14 cellular contexts compared by ENCODE assay signal in the genomic region with DNA sequence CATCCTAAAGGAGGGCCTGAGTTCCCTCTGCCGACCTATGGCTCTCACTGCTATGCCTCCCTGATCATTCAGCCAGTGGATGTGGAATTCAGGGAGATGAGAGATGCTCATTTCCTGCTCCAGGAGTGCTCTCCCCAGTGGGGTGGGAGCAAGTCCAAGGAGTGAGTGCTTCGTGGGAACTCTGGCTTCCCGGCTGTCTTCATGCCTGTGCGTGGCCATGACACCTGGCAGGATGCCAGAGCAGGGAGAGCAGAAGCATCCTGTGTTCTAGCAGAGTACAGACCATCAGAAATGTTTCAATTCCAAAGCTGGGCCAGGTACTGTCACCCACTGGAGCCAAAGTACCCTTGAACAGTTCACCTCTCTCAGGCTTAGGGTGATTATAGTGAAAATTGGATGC. TPM values are rescaled to one million over a fixed set of nuclear protein-coding genes. Genes with fewer than 3 reads are reported as not detected.
DNase-seq lines count a peak whose midpoint lies in the region; ATAC-seq and TF ChIP-seq lines count a peak whose summit lies in the region.
"Had no signal": no experiment of that assay in that cellular context is flagged by ENCODE, and none has a peak within 500 bp of the region (broad histone marks: within the 10 kb centered on the region; RNA-seq: fewer than 3 reads in every experiment).

No MANE protein-coding gene starts in this region.

- DNase-seq in AG08395 (ENCODE audit: low spot score) (peak; percentile 40), GM03348 (ENCODE audit: low spot score) (peak; percentile 40), amniotic epithelial cell (ENCODE audit: low read depth) (peak; percentile 20), right cardiac atrium (peak in 2 of 3 donors; percentile 62 to 64), neuronal stem cell (ENCODE audit: low spot score) (no peak), spleen (no peak), HUDEP-2 (lab: John Stamatoyannopoulos, UW; ENCODE audit: unreplicated experiment in 76 of 76) (no peak)
- DNase-seq in activated CD8-positive, alpha-beta T cell treated with anti-CD3 and anti-CD28 coated beads, Interleukin-2, amount 10 ng/mL, durations not matched to agents 7 days and 5 days, result no peak
- DNase-seq: activated CD4-positive, CD25-positive, alpha-beta regulatory T cell; activated T-cell treated with anti-CD3 and anti-CD28 coated beads, Interleukin-2, amount 50 U/mL, for 72 hours had no signal

- no peak overlapping the region for H2AFZ ChIP-seq in neuronal stem cell (ENCODE audit: low read length)

- H3K27ac Mint-ChIP-seq in activated CD8-positive, alpha-beta T cell treated with anti-CD3 and anti-CD28 coated beads, Interleukin-2, amount 10 ng/mL, durations not matched to agents 7 days and 5 days, result no peak overlapping the region
- H3K27ac Mint-ChIP-seq: activated T-cell treated with anti-CD3 and anti-CD28 coated beads, Interleukin-2, amount 50 U/mL, for 72 hours; memory B cell had no signal

- no peak overlapping the region for H3K18ac ChIP-seq in neuronal stem cell (ENCODE audit: low read length)

- no peak overlapping the region for H3K14ac ChIP-seq in neuronal stem cell (ENCODE audit: low read length)

- no peak overlapping the region for H3K9ac ChIP-seq in neuronal stem cell (ENCODE audit: low read depth, low read length, poor library complexity)

- no peaks in the 10 kb centered on the region for H3K36me3 Mint-ChIP-seq in activated CD8-positive, alpha-beta T cell treated with anti-CD3 and anti-CD28 coated beads, Interleukin-2, amount 10 ng/mL, durations not matched to agents 7 days and 5 days (ENCODE audit: low read depth)
- H3K36me3 Mint-ChIP-seq: memory B cell had no signal

- no peak overlapping the region for H2AK5ac ChIP-seq in neuronal stem cell (ENCODE audit: low read depth, low read length)

- no peak overlapping the region for H3K4me3 Mint-ChIP-seq in activated CD8-positive, alpha-beta T cell treated with anti-CD3 and anti-CD28 coated beads, Interleukin-2, amount 10 ng/mL, durations not matched to agents 7 days and 5 days
- H3K4me3 Mint-ChIP-seq: activated T-cell treated with anti-CD3 and anti-CD28 coated beads, Interleukin-2, amount 50 U/mL, for 72 hours; memory B cell had no signal

- TF ChIP-seq POLR2A in spleen (IDR thresholded peaks at IDR 0.05), result no peak

- H2BK15ac ChIP-seq in neuronal stem cell (ENCODE audit: low read length), result no peak overlapping the region

- H3K79me1 ChIP-seq in neuronal stem cell (ENCODE audit: low read depth, low read length), result no peaks in the 10 kb centered on the region

- CTCF ChIA-PET in activated CD8-positive, alpha-beta T cell treated with anti-CD3 and anti-CD28 coated beads, Interleukin-2, amount 10 ng/mL, durations not matched to agents 7 days and 5 days (lab: Charles Lee), result no interaction called here

- no peak overlapping the region for H2BK5ac ChIP-seq in neuronal stem cell (ENCODE audit: low read length)

- no peak overlapping the region for H4K91ac ChIP-seq in neuronal stem cell (ENCODE audit: low read depth, low read length, poor library complexity)

- H3K23ac ChIP-seq in neuronal stem cell (ENCODE audit: low read depth, low read length, poor library complexity), result no peak overlapping the region

- H3K4me1 Mint-ChIP-seq in activated CD8-positive, alpha-beta T cell treated with anti-CD3 and anti-CD28 coated beads, Interleukin-2, amount 10 ng/mL, durations not matched to agents 7 days and 5 days (ENCODE audit: low read depth), result no peaks in the 10 kb centered on the region
- H3K4me1 Mint-ChIP-seq: memory B cell had no signal

- H3K4me2 ChIP-seq in neuronal stem cell (ENCODE audit: insufficient read depth, low read length, poor library complexity, severe bottlenecking), result no peak overlapping the region

- no peaks in the 10 kb centered on the region for H3K27me3 Mint-ChIP-seq in activated CD8-positive, alpha-beta T cell treated with anti-CD3 and anti-CD28 coated beads, Interleukin-2, amount 10 ng/mL, durations not matched to agents 7 days and 5 days (ENCODE audit: low read depth)

- H3K9me3 Mint-ChIP-seq in activated CD8-positive, alpha-beta T cell treated with anti-CD3 and anti-CD28 coated beads, Interleukin-2, amount 10 ng/mL, durations not matched to agents 7 days and 5 days (ENCODE audit: insufficient read depth), result no peaks in the 10 kb centered on the region
- H3K9me3 Mint-ChIP-seq: activated T-cell treated with anti-CD3 and anti-CD28 coated beads, Interleukin-2, amount 50 U/mL, for 72 hours; memory B cell had no signal

- H3K27ac ChIP-seq in right cardiac atrium (ENCODE audit: low read length) (no peak overlapping the region), neuronal stem cell (replicated peaks; ENCODE audit: low read length) (no peak overlapping the region), spleen (no peak overlapping the region)
- H3K27ac ChIP-seq: gastroesophageal sphincter, psoas muscle, thoracic aorta had no signal

- POLR2A ChIA-PET in activated CD8-positive, alpha-beta T cell treated with anti-CD3 and anti-CD28 coated beads, Interleukin-2, amount 10 ng/mL, durations not matched to agents 7 days and 5 days (lab: Charles Lee), result interaction anchor here (0.7 kb wide), 1 partner anchor 783 kb away, joined by 3 read pairs; no protein-coding TSS in a partner anchor

- H3K9me3 ChIP-seq in right cardiac atrium (ENCODE audit: control insufficient read depth, low read length) (no peaks in the 10 kb centered on the region), neuronal stem cell (replicated peaks in 1 of 2; ENCODE audit: control insufficient read depth in 2 of 2, insufficient read depth in 1 of 2, low read depth in 1 of 2, low read length in 2 of 2) (no peaks in the 10 kb centered on the region), spleen (no peaks in the 10 kb centered on the region)
- H3K9me3 ChIP-seq: gastroesophageal sphincter, psoas muscle, thoracic aorta had no signal

- intact Hi-C loops in right cardiac atrium (cut with DNase I) (no loop called here), spleen (cut with DNase I; ENCODE audit: low total_unique reads) (no loop called here)

- H2BK12ac ChIP-seq in neuronal stem cell (ENCODE audit: low read length), result no peak overlapping the region

- TF ChIP-seq CTCF in spleen (IDR thresholded peaks at IDR 0.05 in 8 of 11, conservative IDR thresholded peaks at IDR 0.05 in 3 of 11), result no peak

- H3K4ac ChIP-seq in neuronal stem cell (ENCODE audit: low read length), result no peak overlapping the region

- H3K36me3 ChIP-seq in neuronal stem cell (replicated peaks in 1 of 2; ENCODE audit: control insufficient read depth in 2 of 2, insufficient read depth in 2 of 2, low read length in 2 of 2) (no peaks in the 10 kb centered on the region), spleen (no peaks in the 10 kb centered on the region)
- H3K36me3 ChIP-seq: gastroesophageal sphincter, thoracic aorta had no signal

- 19% methylated on average over 4 of the region's 4 CpGs for WGBS in right cardiac atrium
- no CpG with 5 or more reads among the region's 4 CpGs for WGBS in neuronal stem cell (ENCODE audit: extremely low coverage in 2 of 2, insufficient read length in 2 of 2, insufficient replicate concordance in 1 of 2), 2 donors
- WGBS in spleen, 5 donors, result 28 to 53% (median 40%) methylated on average over 4 of the region's 4 CpGs

- ATAC-seq in right cardiac atrium, result peak in 1 of 2 donors; percentile 34
- no peak for ATAC-seq in activated CD8-positive, alpha-beta T cell treated with anti-CD3 and anti-CD28 coated beads, Interleukin-2, amount 10 ng/mL, durations not matched to agents 7 days and 5 days
- ATAC-seq: activated T-cell treated with anti-CD3 and anti-CD28 coated beads, Interleukin-2, amount 50 U/mL, for 72 hours; gastroesophageal sphincter; psoas muscle had no signal

- H3K27me3 ChIP-seq in right cardiac atrium (ENCODE audit: control insufficient read depth, insufficient read depth), result no peaks in the 10 kb centered on the region
- H3K27me3 ChIP-seq in neuronal stem cell (ENCODE audit: control insufficient read depth in 3 of 3, insufficient read depth in 3 of 3, low read depth in 1 of 3, low read length in 3 of 3), result no peaks in the 10 kb centered on the region
- H3K27me3 ChIP-seq in spleen (replicated peaks in 1 of 7), result no peaks in the 10 kb centered on the region
- H3K27me3 ChIP-seq: gastroesophageal sphincter had no signal

- H2BK120ac ChIP-seq in neuronal stem cell (ENCODE audit: low read depth, low read length), result no peak overlapping the region

- no peaks in the 10 kb centered on the region for H3K4me1 ChIP-seq in right cardiac atrium (ENCODE audit: control insufficient read depth, insufficient read depth, low read length)
- H3K4me1 ChIP-seq in neuronal stem cell (ENCODE audit: control insufficient read depth in 2 of 2, insufficient read depth in 1 of 2, low read depth in 1 of 2, low read length in 2 of 2), result peaks cover 6 to 8% of the 10 kb centered on the region in 2 donors
- H3K4me1 ChIP-seq in spleen, result peaks cover 0 to 5% (median 0%) of the 10 kb centered on the region in 6 donors
- H3K4me1 ChIP-seq: psoas muscle had no signal

- H3K4me3 ChIP-seq in right cardiac atrium (ENCODE audit: low read length) (no peak overlapping the region), neuronal stem cell (ENCODE audit: low read length in 2 of 2) (no peak overlapping the region), spleen (no peak overlapping the region)
- H3K4me3 ChIP-seq: gastroesophageal sphincter, psoas muscle, thoracic aorta had no signal

- H4K8ac ChIP-seq in neuronal stem cell (ENCODE audit: low read depth, low read length), result no peak overlapping the region

RNA-seq across cellular contexts. Expression of a gene that starts 45.1 kb away (rescaled TPM):
- total RNA-seq in right cardiac atrium (10 to 100 TPM; 10.4 to 13.4 (median 10.9) TPM), spleen (10 to 100 TPM; 27.2 to 51.5 (median 35.1) TPM)
- polyA plus RNA-seq in right cardiac atrium (6.0 TPM), spleen (10 to 100 TPM in 1 of 3 donors, 1 to 10 TPM in 2; 8.7 to 10.0 (median 9.0) TPM)
- 10 to 100 TPM in 1 of 2 experiments, 1 to 10 TPM in 1; 9.1 to 10.1 TPM for total RNA-seq in activated CD8-positive, alpha-beta T cell treated with anti-CD3 and anti-CD28 coated beads, Interleukin-2, amount 10 ng/mL, durations not matched to agents 7 days and 5 days
- 3.6 TPM for polyA plus RNA-seq in neuronal stem cell (2013, experiment 1 of 2)
- polyA plus RNA-seq in neuronal stem cell (2013, experiment 2 of 2), result 3.9 TPM

RNA-seq across cellular contexts. Expression of a gene that starts 59.1 kb away (rescaled TPM):
- 1 to 10 TPM in 1 of 4 donors, under 1 TPM in 3; 0.33 to 1.2 (median 0.71) TPM for total RNA-seq in right cardiac atrium
- 0.75 TPM for polyA plus RNA-seq in right cardiac atrium
- total RNA-seq in activated CD8-positive, alpha-beta T cell treated with anti-CD3 and anti-CD28 coated beads, Interleukin-2, amount 10 ng/mL, durations not matched to agents 7 days and 5 days, result not detected
- 0.43 TPM for polyA plus RNA-seq in neuronal stem cell (2013, experiment 1 of 2)
- polyA plus RNA-seq in neuronal stem cell (2013, experiment 2 of 2), result 0.46 TPM
- total RNA-seq in spleen, result 1 to 10 TPM in 2 of 7 donors, under 1 TPM in 5; 0.25 to 3.3 (median 0.59) TPM
- under 1 TPM; 0.02 to 0.13 (median 0.08) TPM for polyA plus RNA-seq in spleen

Comparison
In these comparisons a context has a peak if more than half of its experiments do, and no peak if none do; other contexts are left out.
1. DNase-seq: peak in AG08395 (single experiment), GM03348 (single experiment), amniotic epithelial cell (single experiment) and right cardiac atrium (2 of 3); none in activated CD8-positive, alpha-beta T cell treated with anti-CD3 and anti-CD28 coated beads, Interleukin-2, amount 10 ng/mL, durations not matched to agents 7 days and 5 days (single experiment), neuronal stem cell (single experiment), spleen (single experiment) and HUDEP-2 (0 of 76).